ENCODE assay signal across 8 cellular contexts in the genomic region with DNA sequence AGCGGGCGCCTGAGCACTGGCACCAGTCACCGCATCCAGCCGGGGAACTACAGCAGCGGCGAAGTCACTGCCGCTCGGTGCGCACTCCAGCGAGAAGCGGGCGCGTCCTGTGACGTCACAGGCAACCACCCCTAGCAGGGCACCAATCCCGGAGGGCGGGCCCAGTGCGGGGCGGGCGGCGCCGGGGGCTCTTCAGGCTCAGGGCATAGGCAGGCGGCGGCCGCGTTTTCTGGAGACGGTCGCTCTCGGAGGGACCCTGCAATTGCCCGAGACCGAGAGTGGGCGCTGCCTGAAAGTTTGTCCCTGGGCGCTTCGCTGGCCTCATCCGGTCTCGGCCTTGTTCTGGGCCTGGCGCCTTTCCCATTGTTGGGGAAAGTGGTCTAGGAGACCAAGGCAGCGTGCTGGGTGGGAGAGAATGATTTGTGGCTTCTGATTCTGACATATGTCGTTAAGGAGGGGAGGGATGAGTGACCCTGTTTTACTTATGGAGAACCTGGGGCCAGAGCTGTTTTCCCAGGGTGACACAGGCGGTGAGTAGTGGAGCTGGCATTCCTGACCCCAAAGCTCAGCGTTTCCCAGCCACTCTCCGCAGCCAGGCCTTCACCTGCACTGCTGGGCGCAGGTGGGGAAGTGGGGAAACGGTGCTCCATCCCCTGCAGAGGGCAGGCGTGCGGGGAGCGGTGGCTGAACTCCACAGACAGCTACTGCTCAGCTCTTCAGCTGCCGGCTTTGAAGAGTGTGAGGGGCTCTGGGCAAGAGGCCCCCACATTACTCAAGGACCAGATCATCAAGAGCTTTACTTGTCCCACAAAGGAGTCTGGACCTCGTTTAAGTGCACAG. TPM values are rescaled to one million over a fixed set of nuclear protein-coding genes. Genes with fewer than 3 reads are reported as not detected.
DNase-seq lines count a peak whose midpoint lies in the region; ATAC-seq and TF ChIP-seq lines count a peak whose summit lies in the region.
"Not testable (repeated sequence)": the region's sequence is repeated elsewhere in the genome, so short reads cannot be mapped to it uniquely, and the experiment has no call there.

FAHD2B (minus strand) TSS at position 111 of the 840 bp plus-strand sequence. CDS start 3,176 bp downstream, outside the sequence.

- H3K27ac ChIP-seq in SK-N-MC; neural cell (ENCODE audit: low read length): not testable (repeated sequence)

- H2AFZ ChIP-seq in neural cell (ENCODE audit: low read depth, low read length), result not testable (repeated sequence)

- H3K4me2 ChIP-seq in neural cell (ENCODE audit: low read length), result not testable (repeated sequence)

- TF ChIP-seq CTCF in neural cell (IDR thresholded peaks at IDR 0.05; ENCODE audit: poor library complexity, severe bottlenecking), result not testable (repeated sequence)

- not testable (repeated sequence) for H3K9me3 ChIP-seq in SK-N-MC (ENCODE audit: low read depth, low read length); neural cell (ENCODE audit: low read length)

- peak; percentile 76 for DNase-seq in EH (ENCODE audit: low read depth)
- peak; percentile 47 for DNase-seq in HCEC 1CT
- peak; percentile 69 for DNase-seq in LoVo (ENCODE audit: low spot score)
- not testable (repeated sequence) for DNase-seq in SK-N-MC (ENCODE audit: low read depth, low spot score)
- DNase-seq in activated effector memory CD4-positive, alpha-beta T cell treated with anti-CD3 and anti-CD28 coated beads, Interleukin-2, amount 50 U/mL, for 16 hours, result peak; percentile 94
- DNase-seq in fibroblast of the conjunctiva (ENCODE audit: low read depth), result peak; percentile 22

- H3F3A ChIP-seq in neural cell (ENCODE audit: insufficient read depth, low read length, poor library complexity, severe bottlenecking), result not testable (repeated sequence)

- H3K9me3 Mint-ChIP-seq in stimulated activated memory B cell treated with anti-CD40 and anti-IgM and Interleukin-4, amounts not matched to agents 10 μg/mL and 1 μg/mL and 100 μg/mL, for 72 hours, result not testable (repeated sequence)

- not testable (repeated sequence) for H3K9ac ChIP-seq in SK-N-MC (ENCODE audit: insufficient read length)
- H3K9ac ChIP-seq in neural cell (ENCODE audit: low read length), result peak within 1 kb of the TSS; percentile 26

- not testable (repeated sequence) for H4K20me1 ChIP-seq in neural cell (ENCODE audit: insufficient read depth)

- peak within 1 kb of the TSS; percentile 72 for H3K27ac Mint-ChIP-seq in stimulated activated memory B cell treated with anti-CD40 and anti-IgM and Interleukin-4, amounts not matched to agents 10 μg/mL and 1 μg/mL and 100 μg/mL, for 72 hours

- peak within 1 kb of the TSS; percentile 76 for H3K4me3 Mint-ChIP-seq in stimulated activated memory B cell treated with anti-CD40 and anti-IgM and Interleukin-4, amounts not matched to agents 10 μg/mL and 1 μg/mL and 100 μg/mL, for 72 hours

- not testable (repeated sequence) for TF ChIP-seq EP300 in neural cell (conservative IDR thresholded peaks at IDR 0.05; ENCODE audit: poor library complexity, severe bottlenecking)

- ATAC-seq in stimulated activated memory B cell treated with anti-CD40 and anti-IgM and Interleukin-4, amounts not matched to agents 10 μg/mL and 1 μg/mL and 100 μg/mL, for 72 hours, result peak; percentile 95

- H3K4me1 Mint-ChIP-seq in stimulated activated memory B cell treated with anti-CD40 and anti-IgM and Interleukin-4, amounts not matched to agents 10 μg/mL and 1 μg/mL and 100 μg/mL, for 72 hours, result peaks cover 12% of the 10 kb centered on the region

- H3K4me3 ChIP-seq in SK-N-MC (peak within 1 kb of the TSS; percentile 52; the same call in 1 of the 2 replicates), neural cell (ENCODE audit: low read length) (peak within 1 kb of the TSS; percentile 55)

- H3K36me3 ChIP-seq in SK-N-MC (ENCODE audit: insufficient read depth, low read length); neural cell (ENCODE audit: insufficient read depth, low read length): not testable (repeated sequence)

- not testable (repeated sequence) for H3K79me2 ChIP-seq in neural cell (replicated peaks; ENCODE audit: insufficient read depth, low read length)

- H3K36me3 Mint-ChIP-seq in stimulated activated memory B cell treated with anti-CD40 and anti-IgM and Interleukin-4, amounts not matched to agents 10 μg/mL and 1 μg/mL and 100 μg/mL, for 72 hours, result not testable (repeated sequence)

- H3K9me2 ChIP-seq in neural cell (ENCODE audit: insufficient read depth, low read length), result not testable (repeated sequence)

- not testable (repeated sequence) for TF ChIP-seq RAD21 in neural cell (conservative IDR thresholded peaks at IDR 0.05)

- not testable (repeated sequence) for H3K27me3 ChIP-seq in neural cell (ENCODE audit: insufficient read depth, low read depth, low read length)

- H3K27me3 Mint-ChIP-seq in stimulated activated memory B cell treated with anti-CD40 and anti-IgM and Interleukin-4, amounts not matched to agents 10 μg/mL and 1 μg/mL and 100 μg/mL, for 72 hours, result not testable (repeated sequence)

RNA-seq across cellular contexts. Expression of gene FAHD2B, which starts in this region (rescaled TPM):
- 17.3 and 23.8 TPM in 2 replicates for polyA plus RNA-seq in neural cell
- polyA minus RNA-seq in neural cell, result 5.4 and 6.9 TPM in 2 replicates
